10 cellular contexts compared by ENCODE assay signal in genomic region chr12:49825360-49825970, GRCh38. TPM values are rescaled to one million over a fixed set of nuclear protein-coding genes. Genes with fewer than 3 reads are reported as not detected.
DNase-seq lines count a peak whose midpoint lies in the region; ATAC-seq and TF ChIP-seq lines count a peak whose summit lies in the region.
"Had no signal": no experiment of that assay in that cellular context is flagged by ENCODE, and none has a peak within 500 bp of the region (broad histone marks: within the 10 kb centered on the region; RNA-seq: fewer than 3 reads in every experiment).

No MANE protein-coding gene starts in this region.

- TF ChIP-seq POLR2A in transverse colon (IDR thresholded peaks at IDR 0.05): no peak

- no peaks in the 10 kb centered on the region for H3K9me3 Mint-ChIP-seq in chondrocyte (ENCODE audit: low read depth)
- H3K9me3 Mint-ChIP-seq in memory B cell: no peaks in the 10 kb centered on the region

- CTCF ChIA-PET in SK-N-SH (lab: Yijun Ruan, JAX): interaction anchor here (0.6 to 7.5 kb wide), 4 partner anchors 14 to 84 kb away, joined by 3 to 51 read pairs (median 4); partner anchors contain the start of gene TMBIM6

- no peak overlapping the region for H3K9ac ChIP-seq in SK-N-SH

- POLR2A ChIA-PET in SK-N-SH (lab: Yijun Ruan, JAX): interaction anchor here (0.6 kb wide), 1 partner anchor 1548 kb away, joined by 4 read pairs; no protein-coding TSS in a partner anchor

- H3K36me3 ChIP-seq in SK-N-SH (replicated peaks in 1 of 2; ENCODE audit: control insufficient read depth in 1 of 2, insufficient read depth in 2 of 2, low read length in 1 of 2) (peaks cover 7 to 12% of the 10 kb centered on the region in 2 experiments), transverse colon (no peaks in the 10 kb centered on the region)

- intact Hi-C loops in transverse colon (cut with DNase I; ENCODE audit: low total_unique reads): no loop called here

- H3K27ac Mint-ChIP-seq in chondrocyte (ENCODE audit: unreplicated experiment): peak overlapping the region; percentile 80
- peak overlapping the region; percentile 2 for H3K27ac Mint-ChIP-seq in memory B cell

- H3K4me3 Mint-ChIP-seq in chondrocyte (ENCODE audit: unreplicated experiment) (peak overlapping the region; percentile 39), memory B cell (no peak overlapping the region)

- WGBS in SK-N-SH (ENCODE audit: low lambda C conversion rate): 100% methylated on average over 3 of the region's 5 CpGs
- 44 to 60% methylated on average over 1 to 5 of the region's 5 CpGs for WGBS in transverse colon (ENCODE audit: low coverage in 1 of 2), 2 donors

- H3K27me3 Mint-ChIP-seq in chondrocyte (ENCODE audit: low read depth) (no peaks in the 10 kb centered on the region), memory B cell (no peaks in the 10 kb centered on the region)

- H3K9me3 ChIP-seq in SK-N-SH (no peaks in the 10 kb centered on the region), transverse colon (no peaks in the 10 kb centered on the region)

- no peak for TF ChIP-seq EP300 in SK-N-SH (IDR thresholded peaks at IDR 0.05; ENCODE audit: borderline replicate concordance in 1 of 2, low read depth in 1 of 2, low read length in 1 of 2)
- TF ChIP-seq EP300 in transverse colon (IDR thresholded peaks at IDR 0.05; ENCODE audit: low read depth): no peak

- peak overlapping the region; percentile 27; the same call in 1 of the 2 replicates for H3K4me2 ChIP-seq in SK-N-SH

- TF ChIP-seq CTCF in SK-N-SH (IDR thresholded peaks at IDR 0.05) (no peak), chondrocyte (IDR thresholded peaks at IDR 0.05) (no peak), transverse colon (IDR thresholded peaks at IDR 0.05) (no peak)

- in situ Hi-C loops in transverse colon (cut with MboI; ENCODE audit: low pct_ligation_motif_present in 1 of 4, low pct_unique_long_range_greater_than_20kb in 1 of 4, low sequenced_read_pairs in 3 of 4): no loop called here

- no peak overlapping the region for H2AFZ ChIP-seq in SK-N-SH (ENCODE audit: low read depth)

- peaks cover 4% of the 10 kb centered on the region for H3F3A ChIP-seq in SK-N-SH (replicated peaks; ENCODE audit: insufficient read depth)

- H3K36me3 Mint-ChIP-seq in chondrocyte (ENCODE audit: low read depth) (peaks cover 2% of the 10 kb centered on the region), memory B cell (no peaks in the 10 kb centered on the region)

- H3K27me3 ChIP-seq in SK-N-SH (ENCODE audit: insufficient read depth): no peaks in the 10 kb centered on the region
- no peaks in the 10 kb centered on the region for H3K27me3 ChIP-seq in transverse colon

- peaks cover 15 to 31% of the 10 kb centered on the region in 2 experiments; a peak in 3 of 4 replicates for H3K4me1 ChIP-seq in SK-N-SH (ENCODE audit: control insufficient read depth in 1 of 2, insufficient read depth in 2 of 2, low read depth in 1 of 2, low read length in 1 of 2)
- H3K4me1 ChIP-seq in transverse colon: peaks cover 9 to 53% (median 27%) of the 10 kb centered on the region in 4 donors

- ATAC-seq in SK-N-SH treated with all-trans-retinoic acid at 6 μM for 48 hours (no peak), memory B cell (ENCODE audit: low read depth) (no peak)

- no peak for DNase-seq in SK-N-SH
- DNase-seq in chondrocyte (ENCODE audit: low spot score): no peak
- DNase-seq in memory B cell (ENCODE audit: low spot score in 2 of 2): no peak
- no peak for DNase-seq in transverse colon
- DNase-seq in activated CD4-positive, alpha-beta T cell treated with anti-CD3 and anti-CD28 coated beads for 1 hour: no peak
- no peak for DNase-seq in HK-2 (ENCODE audit: unreplicated experiment)
- no peak for DNase-seq in NCI-H1930 (lab: John Stamatoyannopoulos, UW)
- DNase-seq: activated CD8-positive, alpha-beta memory T cell treated with anti-CD3 and anti-CD28 coated beads, Interleukin-2, amount 50 U/mL, for 4 hours; NCI-H1048 had no signal

- H3K27ac ChIP-seq in SK-N-SH (ENCODE audit: low read depth in 2 of 2, low read length in 1 of 2): no peak overlapping the region
- H3K27ac ChIP-seq in transverse colon: peak overlapping the region; percentile 13 to 87 (median 58)

- H3K4me3 ChIP-seq in SK-N-SH (ENCODE audit: low read depth in 2 of 2, low read length in 1 of 2): peak overlapping the region in 1 of 2 experiments; percentile 17; a peak in 1 of 4 replicates
- H3K4me3 ChIP-seq in transverse colon: no peak overlapping the region

- no peak for TF ChIP-seq RAD21 in SK-N-SH (IDR thresholded peaks at IDR 0.05; ENCODE audit: low read length)

- H4K20me1 ChIP-seq in SK-N-SH (ENCODE audit: insufficient read depth): peaks cover 61% of the 10 kb centered on the region

- H3K4me1 Mint-ChIP-seq in chondrocyte (ENCODE audit: low read depth): peaks cover 55% of the 10 kb centered on the region
- peaks cover 36% of the 10 kb centered on the region for H3K4me1 Mint-ChIP-seq in memory B cell

- peaks cover 71% of the 10 kb centered on the region for H3K79me2 ChIP-seq in SK-N-SH (ENCODE audit: insufficient read depth)

- H3K9me2 ChIP-seq in SK-N-SH: no peaks in the 10 kb centered on the region

TF ChIP-seq in SK-N-SH, 30 proteins besides CTCF, POLR2A, EP300 and RAD21:
- TF ChIP-seq ZBTB33 (IDR thresholded peaks at IDR 0.05; ENCODE audit: borderline replicate concordance, low read depth) (no peak), MAX (IDR thresholded peaks at IDR 0.05; ENCODE audit: low read depth) (no peak), JUND (IDR thresholded peaks at IDR 0.05) (no peak), USF1 (IDR thresholded peaks at IDR 0.05; ENCODE audit: borderline replicate concordance, low read depth) (no peak)
TF ChIP-seq in SK-N-SH: peak in this region for 0.

TF ChIP-seq in SK-N-SH treated with all-trans-retinoic acid at 6 μM for 48 hours, 23 proteins besides CTCF, POLR2A, EP300 and RAD21 (continues in another document):
- TF ChIP-seq TCF4 (CRISPR knock-in tag; IDR thresholded peaks at IDR 0.05; ENCODE audit: borderline replicate concordance): no peak
- no peak for TF ChIP-seq PATZ1 (CRISPR knock-in tag; IDR thresholded peaks at IDR 0.05; ENCODE audit: borderline replicate concordance)
- no peak for TF ChIP-seq ZFP3 (CRISPR knock-in tag; IDR thresholded peaks at IDR 0.05)
- TF ChIP-seq CSRNP3 (CRISPR knock-in tag; IDR thresholded peaks at IDR 0.05): no peak
- no peak for TF ChIP-seq SNAI2 (CRISPR knock-in tag; IDR thresholded peaks at IDR 0.05)
- no peak for TF ChIP-seq ZC3H10 (CRISPR knock-in tag; IDR thresholded peaks at IDR 0.05)
- TF ChIP-seq PPARA (CRISPR knock-in tag; IDR thresholded peaks at IDR 0.05; ENCODE audit: borderline replicate concordance): no peak
- no peak for TF ChIP-seq ZNF565 (CRISPR knock-in tag; conservative IDR thresholded peaks at IDR 0.05; ENCODE audit: low read depth)
- no peak for TF ChIP-seq ZNF70 (CRISPR knock-in tag; IDR thresholded peaks at IDR 0.05)
- no peak for TF ChIP-seq CREB5 (CRISPR knock-in tag; IDR thresholded peaks at IDR 0.05; ENCODE audit: low read depth)
- TF ChIP-seq ZFP30 (CRISPR knock-in tag; IDR thresholded peaks at IDR 0.05): no peak
- no peak for TF ChIP-seq ISL1 (CRISPR knock-in tag; IDR thresholded peaks at IDR 0.05)

RNA-seq across cellular contexts. Expression of gene NCKAP5L, which starts 2.7 kb away (rescaled TPM):
- polyA plus RNA-seq in SK-N-SH (2012; rRNA removed): 8.7 and 8.9 TPM in 2 replicates
- polyA plus RNA-seq in SK-N-SH (2012; cell fraction: cytosol; rRNA removed): 2.3 and 4.2 TPM in 2 replicates
- 31.2 and 32.9 TPM in 2 replicates for polyA plus RNA-seq in SK-N-SH (2012; cell fraction: nucleus; rRNA removed)
- total RNA-seq in chondrocyte: 36.3 to 47.6 TPM (median 46.0 TPM) in 3 replicates
- total RNA-seq in transverse colon: 1 to 10 TPM; 3.4 to 5.1 (median 4.2) TPM

RNA-seq across cellular contexts. Expression of gene BCDIN3D, which starts 17.4 kb away (rescaled TPM):
- 2.3 and 3.8 TPM in 2 replicates for polyA plus RNA-seq in SK-N-SH (2012; rRNA removed)
- 2.9 and 3.3 TPM in 2 replicates for polyA plus RNA-seq in SK-N-SH (2012; cell fraction: cytosol; rRNA removed)
- polyA plus RNA-seq in SK-N-SH (2012; cell fraction: nucleus; rRNA removed): 1.6 and 2.7 TPM in 2 replicates
- 3.1 to 3.3 TPM (median 3.3 TPM) in 3 replicates for total RNA-seq in chondrocyte
- 1 to 10 TPM in 3 of 4 donors, under 1 TPM in 1; 0.20 to 2.4 (median 2.0) TPM for total RNA-seq in transverse colon

Comparison
In these comparisons a context has a peak if more than half of its experiments do, and no peak if none do; other contexts are left out.
1. H3K27ac ChIP-seq: peak in transverse colon (4 of 4); none in SK-N-SH (0 of 2).